Comparison of ENCODE assay signal across 26 cellular contexts in genomic region chr3:73073091-73073707, GRCh38. TPM values are rescaled to one million over a fixed set of nuclear protein-coding genes. Genes with fewer than 3 reads are reported as not detected.
DNase-seq lines count a peak whose midpoint lies in the region; ATAC-seq and TF ChIP-seq lines count a peak whose summit lies in the region.
"Had no signal": no experiment of that assay in that cellular context is flagged by ENCODE, and none has a peak within 500 bp of the region (broad histone marks: within the 10 kb centered on the region; RNA-seq: fewer than 3 reads in every experiment).

No MANE protein-coding gene starts in this region.

- no peaks in the 10 kb centered on the region for H3K36me3 ChIP-seq in neural progenitor cell
- H3K36me3 ChIP-seq: SJCRH30 had no signal

- POLR2A ChIA-PET in activated CD8-positive, alpha-beta T cell treated with anti-CD3 and anti-CD28 coated beads, Interleukin-2, amount 10 ng/mL, durations not matched to agents 7 days and 5 days (lab: Charles Lee), result no interaction called here
- POLR2A ChIA-PET in activated CD8-positive, alpha-beta T cell treated with anti-CD3 and anti-CD28 coated beads for 36 hours (lab: Charles Lee), result interaction anchor here (0.5 to 1.0 kb wide), 2 partner anchors 223 to 677 kb away, joined by 3 read pairs; no protein-coding TSS in a partner anchor

- H3K27me3 ChIP-seq in neural progenitor cell, result no peaks in the 10 kb centered on the region
- H3K27me3 ChIP-seq: BE2C, SJCRH30, suprapubic skin had no signal

- peaks cover 51% of the 10 kb centered on the region for H3F3A ChIP-seq in neural progenitor cell (ENCODE audit: low read depth)

- no peaks in the 10 kb centered on the region for H3K9me3 ChIP-seq in neural progenitor cell (ENCODE audit: low read depth)
- H3K9me3 ChIP-seq: A549, BE2C, SJCRH30, suprapubic skin had no signal

- no peaks in the 10 kb centered on the region for H3K9me3 Mint-ChIP-seq in activated CD8-positive, alpha-beta T cell treated with anti-CD3 and anti-CD28 coated beads, Interleukin-2, amount 10 ng/mL, durations not matched to agents 7 days and 5 days (ENCODE audit: insufficient read depth)
- no peaks in the 10 kb centered on the region for H3K9me3 Mint-ChIP-seq in activated CD8-positive, alpha-beta T cell treated with anti-CD3 and anti-CD28 coated beads for 36 hours
- H3K9me3 Mint-ChIP-seq in activated T-helper 2 cell treated with anti-CD3 and anti-CD28 coated beads, Interferon-gamma antibody, Interleukin-2, Interleukin-4, amounts not matched to agents 10 μg/mL and 5 μg/mL and 100 μg/mL, durations not matched to agents 14 hours and 24 hours and 36 hours, result no peaks in the 10 kb centered on the region
- no peaks in the 10 kb centered on the region for H3K9me3 Mint-ChIP-seq in neural progenitor cell
- H3K9me3 Mint-ChIP-seq: neural crest cell; stimulated activated effector memory CD8-positive, alpha-beta T cell treated with anti-CD3 and anti-CD28 coated beads, Interleukin-12 subunit alpha, Interleukin-12 subunit beta, amount 100 ng/mL, for 72 hours; T-cell had no signal

- intact Hi-C loops in activated CD8-positive, alpha-beta T cell treated with anti-CD3 and anti-CD28 coated beads for 36 hours (cut with micrococcal nuclease), result no loop called here
- intact Hi-C loops in activated T-helper 2 cell treated with anti-CD3 and anti-CD28 coated beads, Interferon-gamma antibody, Interleukin-2, Interleukin-4, amounts not matched to agents 10 μg/mL and 5 μg/mL and 100 μg/mL, durations not matched to agents 14 hours and 24 hours and 36 hours (cut with micrococcal nuclease), result no loop called here

- H3K4me1 ChIP-seq in neural progenitor cell, result peaks cover 11% of the 10 kb centered on the region
- H3K4me1 ChIP-seq: A549, BE2C, suprapubic skin had no signal

- peak overlapping the region; percentile 7 for H3K4me2 ChIP-seq in neural progenitor cell
- H3K4me2 ChIP-seq: A549, PC-9 had no signal

- no peak for ATAC-seq in activated CD8-positive, alpha-beta T cell treated with anti-CD3 and anti-CD28 coated beads, Interleukin-2, amount 10 ng/mL, durations not matched to agents 7 days and 5 days
- no peak for ATAC-seq in activated CD8-positive, alpha-beta T cell treated with anti-CD3 and anti-CD28 coated beads for 36 hours
- ATAC-seq in HG02759 (IDR thresholded peaks at IDR 0.05; ENCODE audit: unreplicated experiment), result no peak
- ATAC-seq: A549; stimulated activated effector memory CD8-positive, alpha-beta T cell treated with anti-CD3 and anti-CD28 coated beads, Interleukin-12 subunit alpha, Interleukin-12 subunit beta, amount 100 ng/mL, for 72 hours; T-cell had no signal

- H3K27ac ChIP-seq in neural progenitor cell (peak overlapping the region; percentile 45), coronary artery (no peak overlapping the region)
- H3K27ac ChIP-seq: A549, epithelial cell of prostate, PC-9, SJCRH30, suprapubic skin had no signal

- H2AFZ ChIP-seq in neural progenitor cell (replicated peaks), result no peak overlapping the region
- H2AFZ ChIP-seq: PC-9 had no signal

- peaks cover 43% of the 10 kb centered on the region for H4K20me1 ChIP-seq in neural progenitor cell (ENCODE audit: low read depth)

- CTCF ChIA-PET in activated CD8-positive, alpha-beta T cell treated with anti-CD3 and anti-CD28 coated beads, Interleukin-2, amount 10 ng/mL, durations not matched to agents 7 days and 5 days (lab: Charles Lee), result interaction anchor here (1.0 to 1.9 kb wide), 3 partner anchors 13 to 135 kb away, joined by 5 to 10 read pairs (median 5); no protein-coding TSS in a partner anchor
- CTCF ChIA-PET in activated CD8-positive, alpha-beta T cell treated with anti-CD3 and anti-CD28 coated beads for 36 hours (lab: Charles Lee), result interaction anchor here (1.4 to 3.2 kb wide), 4 partner anchors 12 to 135 kb away, joined by 3 to 11 read pairs (median 4); no protein-coding TSS in a partner anchor

- H3K27me3 Mint-ChIP-seq in activated CD8-positive, alpha-beta T cell treated with anti-CD3 and anti-CD28 coated beads, Interleukin-2, amount 10 ng/mL, durations not matched to agents 7 days and 5 days (ENCODE audit: low read depth), result no peaks in the 10 kb centered on the region
- no peaks in the 10 kb centered on the region for H3K27me3 Mint-ChIP-seq in activated CD8-positive, alpha-beta T cell treated with anti-CD3 and anti-CD28 coated beads for 36 hours
- no peaks in the 10 kb centered on the region for H3K27me3 Mint-ChIP-seq in activated T-helper 2 cell treated with anti-CD3 and anti-CD28 coated beads, Interferon-gamma antibody, Interleukin-2, Interleukin-4, amounts not matched to agents 10 μg/mL and 5 μg/mL and 100 μg/mL, durations not matched to agents 14 hours and 24 hours and 36 hours (ENCODE audit: low read depth)
- H3K27me3 Mint-ChIP-seq in neural progenitor cell (ENCODE audit: insufficient read depth, low read depth), result peaks cover 7% of the 10 kb centered on the region
- H3K27me3 Mint-ChIP-seq: T-cell had no signal

- no peak for TF ChIP-seq CTCF in activated CD8-positive, alpha-beta T cell treated with anti-CD3 and anti-CD28 coated beads for 36 hours (IDR thresholded peaks at IDR 0.05)
- no peak for TF ChIP-seq CTCF in neural progenitor cell (IDR thresholded peaks at IDR 0.05)
- no peak for TF ChIP-seq CTCF in coronary artery (IDR thresholded peaks at IDR 0.05)

- no peaks in the 10 kb centered on the region for H3K36me3 Mint-ChIP-seq in activated CD8-positive, alpha-beta T cell treated with anti-CD3 and anti-CD28 coated beads, Interleukin-2, amount 10 ng/mL, durations not matched to agents 7 days and 5 days (ENCODE audit: low read depth)
- H3K36me3 Mint-ChIP-seq in activated CD8-positive, alpha-beta T cell treated with anti-CD3 and anti-CD28 coated beads for 36 hours (ENCODE audit: low read depth), result no peaks in the 10 kb centered on the region
- H3K36me3 Mint-ChIP-seq in activated T-helper 2 cell treated with anti-CD3 and anti-CD28 coated beads, Interferon-gamma antibody, Interleukin-2, Interleukin-4, amounts not matched to agents 10 μg/mL and 5 μg/mL and 100 μg/mL, durations not matched to agents 14 hours and 24 hours and 36 hours (ENCODE audit: low read depth), result peaks cover 4% of the 10 kb centered on the region
- no peaks in the 10 kb centered on the region for H3K36me3 Mint-ChIP-seq in neural progenitor cell
- H3K36me3 Mint-ChIP-seq: T-cell had no signal

- no peaks in the 10 kb centered on the region for H3K79me2 ChIP-seq in neural progenitor cell (ENCODE audit: low read depth)

- H3K27ac Mint-ChIP-seq in activated CD8-positive, alpha-beta T cell treated with anti-CD3 and anti-CD28 coated beads, Interleukin-2, amount 10 ng/mL, durations not matched to agents 7 days and 5 days, result peak overlapping the region; percentile 55
- H3K27ac Mint-ChIP-seq in activated CD8-positive, alpha-beta T cell treated with anti-CD3 and anti-CD28 coated beads for 36 hours, result no peak overlapping the region
- H3K27ac Mint-ChIP-seq in activated T-helper 2 cell treated with anti-CD3 and anti-CD28 coated beads, Interferon-gamma antibody, Interleukin-2, Interleukin-4, amounts not matched to agents 10 μg/mL and 5 μg/mL and 100 μg/mL, durations not matched to agents 14 hours and 24 hours and 36 hours, result peak overlapping the region; percentile 46
- no peak overlapping the region for H3K27ac Mint-ChIP-seq in neural progenitor cell
- H3K27ac Mint-ChIP-seq: T-cell had no signal

- H3K4me1 Mint-ChIP-seq in activated CD8-positive, alpha-beta T cell treated with anti-CD3 and anti-CD28 coated beads, Interleukin-2, amount 10 ng/mL, durations not matched to agents 7 days and 5 days (ENCODE audit: low read depth), result peaks cover 39% of the 10 kb centered on the region
- H3K4me1 Mint-ChIP-seq in activated CD8-positive, alpha-beta T cell treated with anti-CD3 and anti-CD28 coated beads for 36 hours (ENCODE audit: low read depth), result peaks cover 32% of the 10 kb centered on the region
- peaks cover 32% of the 10 kb centered on the region for H3K4me1 Mint-ChIP-seq in activated T-helper 2 cell treated with anti-CD3 and anti-CD28 coated beads, Interferon-gamma antibody, Interleukin-2, Interleukin-4, amounts not matched to agents 10 μg/mL and 5 μg/mL and 100 μg/mL, durations not matched to agents 14 hours and 24 hours and 36 hours (ENCODE audit: low read depth)
- peaks cover 12% of the 10 kb centered on the region for H3K4me1 Mint-ChIP-seq in neural progenitor cell
- H3K4me1 Mint-ChIP-seq: neural crest cell had no signal

- no peak overlapping the region for H3K4me3 ChIP-seq in neural progenitor cell
- H3K4me3 ChIP-seq in coronary artery, result no peak overlapping the region
- H3K4me3 ChIP-seq: A549, PC-9, SJCRH30, suprapubic skin had no signal

- no peak overlapping the region for H3K9ac ChIP-seq in neural progenitor cell

- H3K4me3 Mint-ChIP-seq in activated CD8-positive, alpha-beta T cell treated with anti-CD3 and anti-CD28 coated beads, Interleukin-2, amount 10 ng/mL, durations not matched to agents 7 days and 5 days, result no peak overlapping the region
- H3K4me3 Mint-ChIP-seq in activated CD8-positive, alpha-beta T cell treated with anti-CD3 and anti-CD28 coated beads for 36 hours, result no peak overlapping the region
- H3K4me3 Mint-ChIP-seq in activated T-helper 2 cell treated with anti-CD3 and anti-CD28 coated beads, Interferon-gamma antibody, Interleukin-2, Interleukin-4, amounts not matched to agents 10 μg/mL and 5 μg/mL and 100 μg/mL, durations not matched to agents 14 hours and 24 hours and 36 hours (ENCODE audit: low read depth), result no peak overlapping the region
- H3K4me3 Mint-ChIP-seq in neural progenitor cell, result no peak overlapping the region
- H3K4me3 Mint-ChIP-seq: neural crest cell; stimulated activated effector memory CD8-positive, alpha-beta T cell treated with anti-CD3 and anti-CD28 coated beads, Interleukin-12 subunit alpha, Interleukin-12 subunit beta, amount 100 ng/mL, for 72 hours; T-cell had no signal

- no peak for DNase-seq in activated CD8-positive, alpha-beta T cell treated with anti-CD3 and anti-CD28 coated beads, Interleukin-2, amount 10 ng/mL, durations not matched to agents 7 days and 5 days
- no peak for DNase-seq in activated CD8-positive, alpha-beta T cell treated with anti-CD3 and anti-CD28 coated beads for 36 hours
- DNase-seq in MV-4-11 (lab: John Stamatoyannopoulos, UW) (peak; percentile 53), neural progenitor cell (ENCODE audit: low spot score) (peak; percentile 65), coronary artery (ENCODE audit: low spot score) (no peak), T-helper 2 cell (no peak)
- DNase-seq in activated T-helper 2 cell treated with anti-CD3 and anti-CD28 coated beads, Interferon-gamma antibody, Interleukin-2, Interleukin-4, amounts not matched to agents 10 μg/mL and 5 μg/mL and 100 μg/mL, durations not matched to agents 14 hours and 24 hours and 36 hours (ENCODE audit: low spot score), result no peak
- DNase-seq: activated CD4-positive, alpha-beta T cell treated with anti-CD3 and anti-CD28 coated beads, Interleukin-2, amount 50 U/mL, for 4 hours; activated naive CD4-positive, alpha-beta T cell treated with Interleukin-2 at 50 U/mL for 16 hours; BE2C; Calu3; caudate nucleus; foreskin melanocyte; GOT3; hippocampal formation; NCI-H1694; NCI-H774; PC-9; T-cell had no signal

RNA-seq across cellular contexts. Expression of gene EBLN2, which starts 11.7 kb away (rescaled TPM):
- 1 to 10 TPM; 5.3 to 5.9 TPM for total RNA-seq in activated CD8-positive, alpha-beta T cell treated with anti-CD3 and anti-CD28 coated beads, Interleukin-2, amount 10 ng/mL, durations not matched to agents 7 days and 5 days
- 1 to 10 TPM; 4.9 to 5.0 TPM for total RNA-seq in activated CD8-positive, alpha-beta T cell treated with anti-CD3 and anti-CD28 coated beads for 36 hours
- 8.6 and 8.8 TPM in 2 replicates for total RNA-seq in activated T-helper 2 cell treated with anti-CD3 and anti-CD28 coated beads, Interferon-gamma antibody, Interleukin-2, Interleukin-4, amounts not matched to agents 10 μg/mL and 5 μg/mL and 100 μg/mL, durations not matched to agents 14 hours and 24 hours and 36 hours
- 11.6 and 15.3 TPM in 2 replicates for total RNA-seq in neural progenitor cell (ENCODE audit: low replicate concordance)

Comparison
In these comparisons a context has a peak if more than half of its experiments do, and no peak if none do; other contexts are left out.
1. H3K27ac Mint-ChIP-seq: peak in activated CD8-positive, alpha-beta T cell treated with anti-CD3 and anti-CD28 coated beads, Interleukin-2, amount 10 ng/mL, durations not matched to agents 7 days and 5 days (single experiment) and activated T-helper 2 cell treated with anti-CD3 and anti-CD28 coated beads, Interferon-gamma antibody, Interleukin-2, Interleukin-4, amounts not matched to agents 10 μg/mL and 5 μg/mL and 100 μg/mL, durations not matched to agents 14 hours and 24 hours and 36 hours (single experiment); none in activated CD8-positive, alpha-beta T cell treated with anti-CD3 and anti-CD28 coated beads for 36 hours (single experiment) and neural progenitor cell (single experiment).
2. DNase-seq: peak in MV-4-11 (single experiment) and neural progenitor cell (single experiment); none in activated CD8-positive, alpha-beta T cell treated with anti-CD3 and anti-CD28 coated beads, Interleukin-2, amount 10 ng/mL, durations not matched to agents 7 days and 5 days (single experiment), activated CD8-positive, alpha-beta T cell treated with anti-CD3 and anti-CD28 coated beads for 36 hours (single experiment), activated T-helper 2 cell treated with anti-CD3 and anti-CD28 coated beads, Interferon-gamma antibody, Interleukin-2, Interleukin-4, amounts not matched to agents 10 μg/mL and 5 μg/mL and 100 μg/mL, durations not matched to agents 14 hours and 24 hours and 36 hours (single experiment), coronary artery (single experiment) and T-helper 2 cell (0 of 5).